13 cellular contexts compared by ENCODE assay signal in genomic region chr15:65550681-65551098, GRCh38. TPM values are rescaled to one million over a fixed set of nuclear protein-coding genes. Genes with fewer than 3 reads are reported as not detected.
A peak's percentile ranks its signal among the peaks of the same experiment; 100 is the strongest.
DNase-seq lines count a peak whose midpoint lies in the region; ATAC-seq and TF ChIP-seq lines count a peak whose summit lies in the region.
"Had no signal": no experiment of that assay in that cellular context is flagged by ENCODE, and none has a peak within 500 bp of the region (broad histone marks: within the 10 kb centered on the region; RNA-seq: fewer than 3 reads in every experiment).

No MANE protein-coding gene starts in this region.

- POLR2A ChIA-PET in AG04450 (lab: Yijun Ruan, JAX) = interaction anchor here (1.2 kb wide), 1 partner anchor 20 kb away, joined by 3 read pairs; no protein-coding TSS in a partner anchor

- H3K4me3 ChIP-seq in AG04450 (ENCODE audit: low read depth, low read length) (no peak overlapping the region), HUES48 (ENCODE audit: low read depth, low read length) (no peak overlapping the region), cardiac fibroblast (replicated peaks in 1 of 2; ENCODE audit: low read depth in 2 of 2, low read length in 2 of 2) (no peak overlapping the region)
- H3K4me3 ChIP-seq: tibial artery had no signal

- intact Hi-C loops in head of caudate nucleus (cut with DNase I) = no loop called here

- no peaks in the 10 kb centered on the region for H3K9me3 ChIP-seq in AG04450 (ENCODE audit: control insufficient read depth, insufficient read depth, low read length)
- no peaks in the 10 kb centered on the region for H3K9me3 ChIP-seq in HUES48 (ENCODE audit: control insufficient read depth, insufficient read depth, low read length)
- H3K9me3 ChIP-seq: tibial artery had no signal

- TF ChIP-seq CTCF in AG04450 (IDR thresholded peaks at IDR 0.05; ENCODE audit: low read depth, low read length) (no peak), cardiac fibroblast (IDR thresholded peaks at IDR 0.05; ENCODE audit: low read depth, low read length) (no peak)

- H3K9me3 Mint-ChIP-seq in memory B cell = no peaks in the 10 kb centered on the region
- H3K9me3 Mint-ChIP-seq: CD14-positive monocyte had no signal

- no peak overlapping the region for H3K9ac ChIP-seq in HUES48 (ENCODE audit: low read depth, low read length)
- H3K9ac ChIP-seq: parathyroid adenoma had no signal

- H3K4me1 Mint-ChIP-seq in memory B cell = peaks cover 6% of the 10 kb centered on the region
- H3K4me1 Mint-ChIP-seq: CD14-positive monocyte had no signal

- no peak overlapping the region for H3K27ac ChIP-seq in AG04450 (ENCODE audit: low read depth, low read length)
- peak overlapping the region; percentile 13 for H3K27ac ChIP-seq in HUES48 (ENCODE audit: low read depth, low read length)
- H3K27ac ChIP-seq: parathyroid adenoma, tibial artery had no signal

- CTCF ChIA-PET in AG04450 (lab: Charles Lee) = interaction anchor here (0.5 to 1.2 kb wide), 2 partner anchors 60 to 61 kb away, joined by 4 to 5 read pairs; no protein-coding TSS in a partner anchor

- ATAC-seq in memory B cell (ENCODE audit: low read depth) (no peak), HG02623 (IDR thresholded peaks at IDR 0.05; ENCODE audit: unreplicated experiment) (no peak), HG02610 (IDR thresholded peaks at IDR 0.05; ENCODE audit: unreplicated experiment) (no peak)
- ATAC-seq: left cardiac atrium had no signal

- H3K27ac Mint-ChIP-seq in memory B cell = peak overlapping the region; percentile 43

- no peaks in the 10 kb centered on the region for H3K27me3 ChIP-seq in AG04450 (ENCODE audit: control insufficient read depth, insufficient read depth, low read length)
- H3K27me3 ChIP-seq in HUES48 (ENCODE audit: control insufficient read depth, insufficient read depth, low read length) = no peaks in the 10 kb centered on the region
- H3K27me3 ChIP-seq: tibial artery had no signal

- peak; percentile 45 for DNase-seq in AG04450 (ENCODE audit: low read depth, low spot score)
- DNase-seq in cardiac fibroblast (ENCODE audit: low read depth in 2 of 2) = peak; percentile 18 to 43
- DNase-seq in memory B cell (ENCODE audit: low spot score in 2 of 2) = no peak
- DNase-seq in head of caudate nucleus = no peak
- no peak for DNase-seq in GM03348 (ENCODE audit: low spot score)
- DNase-seq: caudate nucleus, left cardiac atrium, tibial artery had no signal

- no peak overlapping the region for H3K4me3 Mint-ChIP-seq in memory B cell
- H3K4me3 Mint-ChIP-seq: CD14-positive monocyte had no signal

- H3K4me1 ChIP-seq in HUES48 (ENCODE audit: control insufficient read depth, insufficient read depth, low read length) = peaks cover 7% of the 10 kb centered on the region
- H3K4me1 ChIP-seq: parathyroid adenoma had no signal

- H3K36me3 ChIP-seq in HUES48 (ENCODE audit: control insufficient read depth, insufficient read depth, low read length) = peaks cover 23% of the 10 kb centered on the region

- H3K27me3 Mint-ChIP-seq in memory B cell = no peaks in the 10 kb centered on the region

- H3K36me3 Mint-ChIP-seq in memory B cell = peaks cover 14% of the 10 kb centered on the region

RNA-seq across cellular contexts. Expression of gene HACD3, which starts 20.4 kb away (rescaled TPM):
- polyA plus RNA-seq in AG04450 (2011; rRNA removed) = 104 and 130 TPM in 2 replicates
- 50.9 and 65.4 TPM in 2 replicates for polyA minus RNA-seq in AG04450 (2011; rRNA and poly(A)+ RNA removed)

RNA-seq across cellular contexts. Expression of gene DPP8, which starts 33.2 kb away (rescaled TPM):
- polyA plus RNA-seq in AG04450 (2011; rRNA removed) = 24.1 and 29.9 TPM in 2 replicates
- 21.0 and 40.6 TPM in 2 replicates for polyA minus RNA-seq in AG04450 (2011; rRNA and poly(A)+ RNA removed)

Comparison
In these comparisons a context has a peak if more than half of its experiments do, and no peak if none do; other contexts are left out.
1. DNase-seq: peak in AG04450 (single experiment) and cardiac fibroblast (2 of 2); none in memory B cell (0 of 2), head of caudate nucleus (0 of 42) and GM03348 (single experiment).